ENCODE assay signal across 8 cellular contexts in genomic region chr10:73648252-73648651, GRCh38. TPM values are rescaled to one million over a fixed set of nuclear protein-coding genes. Genes with fewer than 3 reads are reported as not detected.
A peak's percentile ranks its signal among the peaks of the same experiment; 100 is the strongest.
DNase-seq lines count a peak whose midpoint lies in the region; ATAC-seq, FAIRE-seq and TF ChIP-seq lines count a peak whose summit lies in the region.

No MANE protein-coding gene starts in this region.

- no peak for TF ChIP-seq EP300 in GM12878 (IDR thresholded peaks at IDR 0.05; ENCODE audit: borderline replicate concordance in 1 of 2, control insufficient read depth in 1 of 2, low read depth in 2 of 2, low read length in 2 of 2)

- TF ChIP-seq POLR2A in GM12878 (IDR thresholded peaks at IDR 0.05; ENCODE audit: low read depth, low read length) = no peak

- no TSS peak for BruUV-seq in GM12878 (replicated peaks; lab: Mats Ljungman, UMichigan)

- TF ChIP-seq RAD21 in GM12878 (IDR thresholded peaks at IDR 0.05; ENCODE audit: insufficient read depth, low read depth, low read length) = no peak

- intact Hi-C loops in GM12878 (cut with micrococcal nuclease; ENCODE audit: unreplicated experiment) (no loop called here), sciatic nerve (cut with DNase I) (no loop called here)

- in situ Hi-C loops in G401 (cut with HindIII; ENCODE audit: low sequenced_read_pairs) (no loop called here), GM12878 (cut with MboI) (no loop called here), HAP-1 (cut with MboI; ENCODE audit: low sequenced_read_pairs) (no loop called here)

- no peak for FAIRE-seq in GM12878 (lab: Jason Lieb, UNC)

- H3K4me2 ChIP-seq in GM12878 (ENCODE audit: control insufficient read depth, insufficient read depth) = peak overlapping the region; percentile 59; the same call in 1 of the 2 replicates

- DNase-seq in G401 (ENCODE audit: low spot score) (peak; percentile 44), GM12878 (ENCODE audit: low read depth, low spot score) (no peak), sciatic nerve (ENCODE audit: low spot score) (no peak), HAP-1 (ENCODE audit: low spot score in 2 of 2) (no peak), glomerular visceral epithelial cell (ENCODE audit: extremely low spot score) (no peak)

- H3K36me3 ChIP-seq in GM12878 (ENCODE audit: control insufficient read depth in 2 of 2, insufficient read depth in 2 of 2, low read length in 1 of 2) = no peaks in the 10 kb centered on the region
- H3K36me3 ChIP-seq in HAP-1 (replicated peaks) = no peaks in the 10 kb centered on the region

- no peaks in the 10 kb centered on the region for H4K20me1 ChIP-seq in GM12878 (ENCODE audit: control insufficient read depth, insufficient read depth)

- H3K27ac ChIP-seq in GM12878 (ENCODE audit: control insufficient read depth, insufficient read depth) = no peak overlapping the region

- no peak overlapping the region; the same call in 1 of the 2 replicates for H3K9ac ChIP-seq in GM12878 (ENCODE audit: control insufficient read depth, insufficient read depth, low read length)

- POLR2A ChIA-PET in GM12878 (lab: Charles Lee) = no interaction called here

- H2AFZ ChIP-seq in GM12878 (ENCODE audit: control insufficient read depth, low read depth, low read length) = no peak overlapping the region

- RAD21 ChIA-PET in GM12878 (lab: Charles Lee; ENCODE audit: unreplicated experiment) = no interaction called here

- 62% methylated on average over 16 of the region's 16 CpGs for WGBS in GM12878 (ENCODE audit: insufficient coverage, insufficient replicate concordance, low lambda C conversion rate, missing lambda C conversion rate)

- no peaks in the 10 kb centered on the region for H3K79me2 ChIP-seq in GM12878 (ENCODE audit: control insufficient read depth, insufficient read depth, low read length)

- CTCF ChIA-PET in GM12878 (lab: Yijun Ruan, JAX) = interaction anchor here (1.0 to 1.7 kb wide), 4 partner anchors 15 to 118 kb away, joined by 3 to 7 read pairs (median 3); no protein-coding TSS in a partner anchor

- H3K4me1 ChIP-seq in GM12878 (ENCODE audit: control insufficient read depth, insufficient read depth, low read length) = peaks cover 34% of the 10 kb centered on the region
- H3K4me1 ChIP-seq in HAP-1 = no peaks in the 10 kb centered on the region

- H3K27me3 ChIP-seq in GM12878 (replicated peaks in 1 of 2; ENCODE audit: control insufficient read depth in 2 of 2, insufficient read depth in 2 of 2, low read length in 1 of 2) (no peaks in the 10 kb centered on the region), HAP-1 (ENCODE audit: low read depth) (no peaks in the 10 kb centered on the region)

- H3K4me3 ChIP-seq in GM12878 (no peak overlapping the region), iPS-11a (ENCODE audit: low read depth, low read length) (peak overlapping the region; percentile 57), HAP-1 (no peak overlapping the region)

- no peak for TF ChIP-seq CTCF in GM12878 (IDR thresholded peaks at IDR 0.05 in 2 of 3, conservative IDR thresholded peaks at IDR 0.05 in 1 of 3; ENCODE audit: control insufficient read depth in 2 of 3, extremely low read depth in 1 of 3, insufficient read depth in 1 of 3, low read depth in 3 of 3, low read length in 3 of 3)

- no peak for ATAC-seq in GM12878
- ATAC-seq in sciatic nerve = peak; percentile 16
- no peak for ATAC-seq in GM21576 (IDR thresholded peaks at IDR 0.05; ENCODE audit: unreplicated experiment)
- no peak for ATAC-seq in GM21619 (IDR thresholded peaks at IDR 0.05; ENCODE audit: unreplicated experiment)

- H3K9me3 ChIP-seq in GM12878 (replicated peaks; ENCODE audit: control insufficient read depth, insufficient read depth, low read length) (no peaks in the 10 kb centered on the region), HAP-1 (no peaks in the 10 kb centered on the region)

- SMC1A ChIA-PET in GM12878 (lab: Charles Lee; ENCODE audit: uncharacterized antibody, unreplicated experiment) = interaction anchor here (0.5 to 4.8 kb wide), 3 partner anchors 21 to 150 kb away, joined by 3 to 23 read pairs (median 3); no protein-coding TSS in a partner anchor

TF ChIP-seq in GM12878, 131 proteins besides CTCF, POLR2A, EP300 and RAD21 (continues in another document):
- TF ChIP-seq MTA2 (IDR thresholded peaks at IDR 0.05; ENCODE audit: low read depth) = no peak

RNA-seq across cellular contexts. Expression of gene MYOZ1, which starts 7.0 kb away (rescaled TPM):
- total RNA-seq in G401 (2014; rRNA removed; shearing (Covaris generic)) = 1.2 TPM in 1 of 2 replicates, not detected in the other
- total RNA-seq in GM12878 (2013; cell fraction: nucleolus; rRNA removed) = not detected in 2 replicates
- total RNA-seq in GM12878 (2014; rRNA removed) (0.54 and 0.56 TPM in 2 replicates), GM12878 (2014; rRNA removed; fragmentation: Illumina TruSeq; extraction: Trizol) (0.58 and 0.78 TPM in 2 replicates), GM12878 (2021) (0.66 and 0.67 TPM in 2 replicates), sciatic nerve (1.1 TPM)
- polyA plus RNA-seq in GM12878 (2011; ENCODE audit: low read depth) = not detected
- polyA plus RNA-seq in GM12878 (2011; rRNA removed) (0.05 and 0.07 TPM in 2 replicates), GM12878 (2014; fragmentation: Illumina TruSeq; extraction: Trizol) (0.46 and 0.78 TPM in 2 replicates), GM12878 (2014; fragmentation: Nextera tagmentation; extraction: Ambion mirVana) (under 1 TPM; 0.11 to 0.35 TPM), GM12878 (2014; rRNA removed) (0.95 and 1.5 TPM in 2 replicates), GM12878 (2016; fragmentation: Nextera tagmentation; extraction: Ambion mirVana) (1 to 10 TPM; 1.3 to 2.0 TPM)
- polyA plus RNA-seq in GM12878 (2011; cell fraction: cytosol; rRNA removed) = 0.07 and 0.10 TPM in 2 replicates
- polyA plus RNA-seq in GM12878 (2011; cell fraction: nucleus; rRNA removed) = 0.09 and 0.12 TPM in 2 replicates
- 0.19 and 0.45 TPM in 2 replicates for polyA plus RNA-seq in GM12878 (2012)
- polyA minus RNA-seq in GM12878 (2011; rRNA and poly(A)+ RNA removed) = not detected in 2 replicates
- polyA minus RNA-seq in GM12878 (2011; cell fraction: cytosol; rRNA and poly(A)+ RNA removed) = not detected in 2 replicates
- polyA minus RNA-seq in GM12878 (2011; cell fraction: nucleus; rRNA and poly(A)+ RNA removed) = not detected in 2 replicates

RNA-seq across cellular contexts. Expression of gene SYNPO2L, which starts 7.6 kb away (rescaled TPM):
- not detected in 2 replicates for total RNA-seq in G401 (2014; rRNA removed; shearing (Covaris generic))
- total RNA-seq in GM12878 (2013; cell fraction: nucleolus; rRNA removed) = 0.17 and 0.27 TPM in 2 replicates
- 0.33 and 0.40 TPM in 2 replicates for total RNA-seq in GM12878 (2014; rRNA removed)
- total RNA-seq in GM12878 (2014; rRNA removed; fragmentation: Illumina TruSeq; extraction: Trizol) = 0.45 and 0.46 TPM in 2 replicates
- total RNA-seq in GM12878 (2021) = 2.3 and 2.6 TPM in 2 replicates
- 0.17 TPM for polyA plus RNA-seq in GM12878 (2011; ENCODE audit: low read depth)
- 0.01 TPM in 1 of 2 replicates, not detected in the other for polyA plus RNA-seq in GM12878 (2011; rRNA removed)
- 0.03 and 0.08 TPM in 2 replicates for polyA plus RNA-seq in GM12878 (2011; cell fraction: cytosol; rRNA removed)
- 0.06 and 0.07 TPM in 2 replicates for polyA plus RNA-seq in GM12878 (2011; cell fraction: nucleus; rRNA removed)
- polyA plus RNA-seq in GM12878 (2012) = 0.16 and 0.20 TPM in 2 replicates
- polyA plus RNA-seq in GM12878 (2014; fragmentation: Illumina TruSeq; extraction: Trizol) = 1.2 and 1.3 TPM in 2 replicates
- under 1 TPM; 0.08 to 0.33 TPM for polyA plus RNA-seq in GM12878 (2014; fragmentation: Nextera tagmentation; extraction: Ambion mirVana)
- 0.90 TPM in 2 replicates for polyA plus RNA-seq in GM12878 (2014; rRNA removed)
- 1 to 10 TPM in 1 of 2 experiments, under 1 TPM in 1; 0.73 to 1.3 TPM for polyA plus RNA-seq in GM12878 (2016; fragmentation: Nextera tagmentation; extraction: Ambion mirVana)
- polyA minus RNA-seq in GM12878 (2011; rRNA and poly(A)+ RNA removed) = 0.05 TPM in 1 of 2 replicates, not detected in the other
- polyA minus RNA-seq in GM12878 (2011; cell fraction: cytosol; rRNA and poly(A)+ RNA removed) = 0.40 TPM in 1 of 2 replicates, not detected in the other
- 0.10 and 0.12 TPM in 2 replicates for polyA minus RNA-seq in GM12878 (2011; cell fraction: nucleus; rRNA and poly(A)+ RNA removed)
- total RNA-seq in sciatic nerve = not detected

RNA-seq across cellular contexts. Expression of gene AGAP5, which starts 49.7 kb away (rescaled TPM):
- 0.55 and 1.5 TPM in 2 replicates for total RNA-seq in G401 (2014; rRNA removed; shearing (Covaris generic))
- total RNA-seq in GM12878 (2013; cell fraction: nucleolus; rRNA removed) = 49.7 and 55.0 TPM in 2 replicates
- total RNA-seq in GM12878 (2014; rRNA removed) (6.3 and 6.7 TPM in 2 replicates), GM12878 (2014; rRNA removed; fragmentation: Illumina TruSeq; extraction: Trizol) (5.9 and 6.5 TPM in 2 replicates), GM12878 (2021) (5.9 and 6.7 TPM in 2 replicates), sciatic nerve (14.4 TPM)
- polyA plus RNA-seq in GM12878 (2011; ENCODE audit: low read depth) = 1.2 TPM
- polyA plus RNA-seq in GM12878 (2011; rRNA removed) (6.8 and 8.5 TPM in 2 replicates), GM12878 (2014; fragmentation: Illumina TruSeq; extraction: Trizol) (8.1 and 8.5 TPM in 2 replicates), GM12878 (2014; fragmentation: Nextera tagmentation; extraction: Ambion mirVana) (under 1 TPM in 1 of 2 experiments, not detected in 1; 0.68 TPM), GM12878 (2014; rRNA removed) (7.3 and 9.1 TPM in 2 replicates), GM12878 (2016; fragmentation: Nextera tagmentation; extraction: Ambion mirVana) (1 to 10 TPM; 2.3 TPM)
- polyA plus RNA-seq in GM12878 (2011; cell fraction: cytosol; rRNA removed) = 4.9 and 6.9 TPM in 2 replicates
- 32.5 and 33.6 TPM in 2 replicates for polyA plus RNA-seq in GM12878 (2011; cell fraction: nucleus; rRNA removed)
- 4.4 and 6.0 TPM in 2 replicates for polyA plus RNA-seq in GM12878 (2012)
- polyA minus RNA-seq in GM12878 (2011; rRNA and poly(A)+ RNA removed) = 8.0 and 8.2 TPM in 2 replicates
- polyA minus RNA-seq in GM12878 (2011; cell fraction: cytosol; rRNA and poly(A)+ RNA removed) = 1.7 and 3.3 TPM in 2 replicates
- polyA minus RNA-seq in GM12878 (2011; cell fraction: nucleus; rRNA and poly(A)+ RNA removed) = 6.5 and 9.9 TPM in 2 replicates

RNA-seq across cellular contexts. Expression of gene USP54, which starts 57.1 kb away (rescaled TPM):
- total RNA-seq in G401 (2014; rRNA removed; shearing (Covaris generic)) = 13.0 and 23.2 TPM in 2 replicates
- total RNA-seq in GM12878 (2013; cell fraction: nucleolus; rRNA removed) = 50.8 and 69.4 TPM in 2 replicates
- total RNA-seq in GM12878 (2014; rRNA removed) (4.1 and 5.7 TPM in 2 replicates), GM12878 (2014; rRNA removed; fragmentation: Illumina TruSeq; extraction: Trizol) (4.9 and 5.4 TPM in 2 replicates), GM12878 (2021) (7.0 and 9.5 TPM in 2 replicates), sciatic nerve (66.6 TPM)
- polyA plus RNA-seq in GM12878 (2011; ENCODE audit: low read depth) = 2.0 TPM
- polyA plus RNA-seq in GM12878 (2011; rRNA removed) (10.3 and 10.5 TPM in 2 replicates), GM12878 (2014; fragmentation: Illumina TruSeq; extraction: Trizol) (5.6 and 8.8 TPM in 2 replicates), GM12878 (2014; fragmentation: Nextera tagmentation; extraction: Ambion mirVana) (1 to 10 TPM in 1 of 2 experiments, under 1 TPM in 1; 0.93 to 1.7 TPM), GM12878 (2014; rRNA removed) (3.9 and 4.7 TPM in 2 replicates), GM12878 (2016; fragmentation: Nextera tagmentation; extraction: Ambion mirVana) (1 to 10 TPM; 3.9 to 6.3 TPM)
- polyA plus RNA-seq in GM12878 (2011; cell fraction: cytosol; rRNA removed) = 6.2 and 7.0 TPM in 2 replicates
- polyA plus RNA-seq in GM12878 (2011; cell fraction: nucleus; rRNA removed) = 6.1 and 6.2 TPM in 2 replicates
- polyA plus RNA-seq in GM12878 (2012) = 2.4 and 2.8 TPM in 2 replicates
- polyA minus RNA-seq in GM12878 (2011; rRNA and poly(A)+ RNA removed) = 8.4 and 22.5 TPM in 2 replicates
- polyA minus RNA-seq in GM12878 (2011; cell fraction: cytosol; rRNA and poly(A)+ RNA removed) = 5.5 and 6.3 TPM in 2 replicates
- 5.1 and 7.4 TPM in 2 replicates for polyA minus RNA-seq in GM12878 (2011; cell fraction: nucleus; rRNA and poly(A)+ RNA removed)
